ENCODE assay signal across 7 cellular contexts in the genomic region with DNA sequence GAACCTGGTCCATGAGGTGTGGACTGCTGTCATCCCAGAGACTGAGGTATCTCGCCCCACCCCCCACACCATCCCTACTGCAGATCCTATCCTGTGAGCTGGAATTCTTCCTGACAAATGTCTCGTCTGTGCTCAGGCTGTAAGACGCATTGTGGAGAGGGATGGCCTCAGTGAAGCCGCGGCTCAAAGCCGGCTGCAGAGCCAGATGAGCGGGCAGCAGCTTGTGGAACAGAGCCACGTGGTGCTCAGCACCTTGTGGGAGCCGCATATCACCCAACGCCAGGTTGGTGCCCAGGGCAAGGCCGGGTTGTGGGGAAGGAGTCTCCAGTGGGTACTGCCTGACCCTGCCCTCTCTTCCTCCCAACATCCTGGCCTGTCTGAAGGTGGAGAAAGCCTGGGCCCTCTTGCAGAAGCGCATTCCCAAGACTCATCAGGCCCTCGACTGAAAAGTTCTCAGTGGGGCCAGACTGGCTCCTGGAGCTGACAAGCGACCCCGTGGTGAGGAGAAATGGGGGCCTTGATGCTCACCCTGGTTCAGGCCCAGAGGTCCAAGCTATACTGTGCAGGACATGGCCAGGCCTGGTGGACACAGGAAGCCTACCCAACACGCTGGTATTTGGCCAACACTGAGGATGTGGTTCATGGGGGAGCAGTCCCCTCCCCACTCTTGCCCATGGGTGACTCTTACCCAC. TPM values are rescaled to one million over a fixed set of nuclear protein-coding genes. Genes with fewer than 3 reads are reported as not detected.
DNase-seq lines count a peak whose midpoint lies in the region; ATAC-seq and TF ChIP-seq lines count a peak whose summit lies in the region.
"Had no signal": no experiment of that assay in that cellular context is flagged by ENCODE, and none has a peak within 500 bp of the region (broad histone marks: within the 10 kb centered on the region; RNA-seq: fewer than 3 reads in every experiment).

No MANE protein-coding gene starts in this region.

- H3K9me3 ChIP-seq in gastroesophageal sphincter: no peaks in the 10 kb centered on the region
- no peaks in the 10 kb centered on the region for H3K9me3 ChIP-seq in thoracic aorta

- CTCF ChIA-PET in activated naive CD4-positive, alpha-beta T cell treated with anti-CD3 and anti-CD28 coated beads for 36 hours (lab: Charles Lee): interaction anchor here (0.6 to 2.8 kb wide), 4 partner anchors 11 to 198 kb away, joined by 3 to 13 read pairs (median 3); a partner anchor contains a TSS

- H3K27ac Mint-ChIP-seq in activated naive CD4-positive, alpha-beta T cell treated with anti-CD3 and anti-CD28 coated beads for 36 hours: no peak overlapping the region

- TF ChIP-seq POLR2A in gastroesophageal sphincter (IDR thresholded peaks at IDR 0.05): no peak

- TF ChIP-seq EP300 in gastroesophageal sphincter (IDR thresholded peaks at IDR 0.05): no peak

- H3K27ac ChIP-seq in gastroesophageal sphincter (peak overlapping the region in 3 of 4 donors; percentile 94 to 98 (median 95)), thoracic aorta (peak overlapping the region; percentile 93 to 94)

- H3K9me3 Mint-ChIP-seq in activated naive CD4-positive, alpha-beta T cell treated with anti-CD3 and anti-CD28 coated beads for 36 hours: no peaks in the 10 kb centered on the region

- intact Hi-C loops in activated naive CD4-positive, alpha-beta T cell treated with anti-CD3 and anti-CD28 coated beads for 36 hours (cut with micrococcal nuclease): no loop called here

- H3K27me3 ChIP-seq in gastroesophageal sphincter (no peaks in the 10 kb centered on the region), thoracic aorta (replicated peaks; ENCODE audit: insufficient read depth) (no peaks in the 10 kb centered on the region)

- H3K4me1 Mint-ChIP-seq in activated naive CD4-positive, alpha-beta T cell treated with anti-CD3 and anti-CD28 coated beads for 36 hours (ENCODE audit: low read depth): peaks cover 59% of the 10 kb centered on the region

- ATAC-seq in gastroesophageal sphincter (no peak), thoracic aorta (ENCODE audit: insufficient number of reproducible peaks, low FRiP score, low read depth) (no peak), GM19395 (IDR thresholded peaks at IDR 0.05; ENCODE audit: unreplicated experiment) (no peak), GM18870 (IDR thresholded peaks at IDR 0.05; ENCODE audit: unreplicated experiment) (no peak)

- H3K4me3 Mint-ChIP-seq in activated naive CD4-positive, alpha-beta T cell treated with anti-CD3 and anti-CD28 coated beads for 36 hours: peak overlapping the region; percentile 93

- H3K36me3 Mint-ChIP-seq in activated naive CD4-positive, alpha-beta T cell treated with anti-CD3 and anti-CD28 coated beads for 36 hours (ENCODE audit: low read depth): peaks cover 17% of the 10 kb centered on the region

- no peak for DNase-seq in activated naive CD4-positive, alpha-beta T cell treated with anti-CD3 and anti-CD28 coated beads for 36 hours
- no peak for DNase-seq in activated naive CD4-positive, alpha-beta T cell treated with Interleukin-2 at 50 U/mL for 16 hours
- DNase-seq in thoracic aorta (ENCODE audit: low spot score): no peak
- DNase-seq: NCI-H1417 had no signal

- H3K4me3 ChIP-seq in gastroesophageal sphincter (no peak overlapping the region), thoracic aorta (no peak overlapping the region)

- WGBS in gastroesophageal sphincter (ENCODE audit: low coverage in 1 of 2), 2 donors: 82 to 87% methylated on average over 5 to 7 of the region's 16 CpGs

- H3K36me3 ChIP-seq in gastroesophageal sphincter: peaks cover 0 to 52% of the 10 kb centered on the region in 2 donors
- peaks cover 38% of the 10 kb centered on the region for H3K36me3 ChIP-seq in thoracic aorta

- TF ChIP-seq CTCF in gastroesophageal sphincter (IDR thresholded peaks at IDR 0.05) (no peak), thoracic aorta (IDR thresholded peaks at IDR 0.05) (no peak)

- H3K4me1 ChIP-seq in gastroesophageal sphincter: peaks cover 0 to 73% (median 41%) of the 10 kb centered on the region in 3 donors
- H3K4me1 ChIP-seq in thoracic aorta (ENCODE audit: control insufficient read depth in 1 of 2, low read depth in 2 of 2): peaks cover 30 to 52% of the 10 kb centered on the region in 2 donors

- H3K27me3 Mint-ChIP-seq in activated naive CD4-positive, alpha-beta T cell treated with anti-CD3 and anti-CD28 coated beads for 36 hours (ENCODE audit: low read depth): no peaks in the 10 kb centered on the region

RNA-seq across cellular contexts. Expression of a gene that starts 1.2 kb away (rescaled TPM):
- total RNA-seq in activated naive CD4-positive, alpha-beta T cell treated with anti-CD3 and anti-CD28 coated beads for 36 hours: 10 to 100 TPM; 22.1 to 24.7 TPM
- total RNA-seq in gastroesophageal sphincter: 10 to 100 TPM; 24.4 to 33.9 (median 26.0) TPM
- 10 to 100 TPM; 31.5 to 41.2 TPM for total RNA-seq in thoracic aorta

RNA-seq across cellular contexts. Expression of a gene that starts 3.7 kb away (rescaled TPM):
- total RNA-seq in activated naive CD4-positive, alpha-beta T cell treated with anti-CD3 and anti-CD28 coated beads for 36 hours: 10 to 100 TPM; 93.3 to 93.6 TPM
- 10 to 100 TPM; 16.8 to 25.8 (median 19.9) TPM for total RNA-seq in gastroesophageal sphincter
- 10 to 100 TPM; 20.8 to 21.1 TPM for total RNA-seq in thoracic aorta

RNA-seq across cellular contexts. Expression of a gene that starts 11.9 kb away (rescaled TPM):
- 10 to 100 TPM; 38.6 to 42.2 TPM for total RNA-seq in activated naive CD4-positive, alpha-beta T cell treated with anti-CD3 and anti-CD28 coated beads for 36 hours
- 1 to 10 TPM; 4.0 to 6.8 (median 4.8) TPM for total RNA-seq in gastroesophageal sphincter
- 1 to 10 TPM in 1 of 2 donors, not detected in 1; 6.6 TPM for total RNA-seq in thoracic aorta

RNA-seq across cellular contexts. Expression of a gene that starts 12.9 kb away (rescaled TPM):
- total RNA-seq in activated naive CD4-positive, alpha-beta T cell treated with anti-CD3 and anti-CD28 coated beads for 36 hours: under 1 TPM; 0.26 to 0.67 TPM
- total RNA-seq in gastroesophageal sphincter: 1 to 10 TPM in 1 of 4 donors, under 1 TPM in 3; 0.39 to 1.4 (median 0.69) TPM
- total RNA-seq in thoracic aorta: 1 to 10 TPM in 1 of 2 donors, under 1 TPM in 1; 0.14 to 2.8 TPM

RNA-seq across cellular contexts. Expression of a gene that starts 29.6 kb away (rescaled TPM):
- 10 to 100 TPM; 11.1 to 11.9 TPM for total RNA-seq in activated naive CD4-positive, alpha-beta T cell treated with anti-CD3 and anti-CD28 coated beads for 36 hours
- total RNA-seq in gastroesophageal sphincter: 10 to 100 TPM; 31.9 to 46.9 (median 35.7) TPM
- 100 to 1,000 TPM in 1 of 2 donors, 10 to 100 TPM in 1; 86.7 to 130 TPM for total RNA-seq in thoracic aorta

Comparison
In these comparisons a context has a peak if more than half of its experiments do, and no peak if none do; other contexts are left out.
1. RNA of a gene that starts 11.9 kb away (total RNA-seq): 38.6 to 42.2 TPM in activated naive CD4-positive, alpha-beta T cell treated with anti-CD3 and anti-CD28 coated beads for 36 hours; 6.6 TPM in thoracic aorta and 4.0 to 6.8 TPM in gastroesophageal sphincter; every median in the first group is over 4 times any median in the second.